Comparison of ENCODE assay signal across 9 cellular contexts in genomic region chr2:120344991-120345975, GRCh38. TPM values are rescaled to one million over a fixed set of nuclear protein-coding genes. Genes with fewer than 3 reads are reported as not detected.
DNase-seq lines count a peak whose midpoint lies in the region; ATAC-seq, FAIRE-seq and TF ChIP-seq lines count a peak whose summit lies in the region.
"Had no signal": no experiment of that assay in that cellular context is flagged by ENCODE, and none has a peak within 500 bp of the region (broad histone marks: within the 10 kb centered on the region; RNA-seq: fewer than 3 reads in every experiment).

No MANE protein-coding gene starts in this region.

- DNase-seq in NOMO-1 treated with DMSO at 0.1 percent for 48 hours (lab: John Stamatoyannopoulos, UW; ENCODE audit: unreplicated experiment) (peak; percentile 26), NOMO-1 treated with dmso at 0.1 percent for 144 hours (lab: John Stamatoyannopoulos, UW; ENCODE audit: unreplicated experiment) (no peak), SK-N-MC (ENCODE audit: low read depth, low spot score) (no peak), endothelial cell of umbilical vein (ENCODE audit: low read depth, low spot score) (peak; percentile 13), nephron progenitor cell (peak; percentile 55), caudate nucleus (lab: John Stamatoyannopoulos, UW) (no peak)

- no peak for FAIRE-seq in endothelial cell of umbilical vein (lab: Jason Lieb, UNC)

- H3K4me3 ChIP-seq in SK-N-MC: peak overlapping the region; percentile 58
- peak overlapping the region in 2 of 3 experiments; percentile 8 to 21 for H3K4me3 ChIP-seq in endothelial cell of umbilical vein (replicated peaks in 1 of 3; ENCODE audit: insufficient read depth in 1 of 3, low read depth in 1 of 3, low read length in 3 of 3)

- H4K20me1 ChIP-seq in endothelial cell of umbilical vein (replicated peaks; ENCODE audit: control insufficient read depth, extremely low read depth, insufficient read depth, low read length): no peaks in the 10 kb centered on the region

- peaks cover 56 to 71% of the 10 kb centered on the region in 2 experiments for H3K27me3 ChIP-seq in endothelial cell of umbilical vein (ENCODE audit: control insufficient read depth in 2 of 2, insufficient read depth in 2 of 2, low read length in 2 of 2)

- H3K4me1 Mint-ChIP-seq in nephron progenitor cell: peaks cover 38% of the 10 kb centered on the region

- dilution Hi-C loops in endothelial cell of umbilical vein (cut with MboI; ENCODE audit: extremely low pct_ligation_motif_present, low sequenced_read_pairs): no loop called here

- POLR2A ChIA-PET in endothelial cell of umbilical vein (lab: Charles Lee): no interaction called here

- TF ChIP-seq POLR2A in endothelial cell of umbilical vein (IDR thresholded peaks at IDR 0.05; ENCODE audit: low read depth, low read length): no peak

- intact Hi-C loops in endothelial cell of umbilical vein (cut with micrococcal nuclease): loop anchor here (5.0 kb wide), 1 partner anchor 737 kb away; no protein-coding TSS in a partner anchor

- H3K4me2 ChIP-seq in endothelial cell of umbilical vein (ENCODE audit: insufficient read depth, low read length): peak overlapping the region; percentile 12

- H3K27ac ChIP-seq in SK-N-MC (no peak overlapping the region), endothelial cell of umbilical vein (ENCODE audit: insufficient read depth, low read depth, low read length) (no peak overlapping the region), caudate nucleus (ENCODE audit: low read depth, low read length) (no peak overlapping the region)

- no peak overlapping the region for H3K27ac Mint-ChIP-seq in nephron progenitor cell

- no TSS peak for BruUV-seq in endothelial cell of umbilical vein (replicated peaks; lab: Mats Ljungman, UMichigan)

- H3K9me3 ChIP-seq in SK-N-MC (ENCODE audit: low read depth, low read length): no peaks in the 10 kb centered on the region
- H3K9me3 ChIP-seq in endothelial cell of umbilical vein (replicated peaks; ENCODE audit: control insufficient read depth, insufficient read depth, low read length): no peaks in the 10 kb centered on the region
- H3K9me3 ChIP-seq: adrenal gland had no signal

- H3K4me1 ChIP-seq in endothelial cell of umbilical vein (ENCODE audit: control insufficient read depth, extremely low read depth, insufficient read depth, low read length): no peaks in the 10 kb centered on the region

- CTCF ChIA-PET in endothelial cell of umbilical vein (lab: Charles Lee): interaction anchor here (0.8 to 6.1 kb wide), 8 partner anchors 91 to 337 kb away, joined by 3 to 148 read pairs (median 4); partner anchors contain the start of gene TMEM185B

- H3K9ac ChIP-seq in SK-N-MC (ENCODE audit: insufficient read length) (no peak overlapping the region), endothelial cell of umbilical vein (replicated peaks; ENCODE audit: extremely low read depth, insufficient read depth, low read length) (no peak overlapping the region)

- no peaks in the 10 kb centered on the region for H3K79me2 ChIP-seq in endothelial cell of umbilical vein (ENCODE audit: control insufficient read depth, insufficient read depth, low read length)

- H3K36me3 ChIP-seq in SK-N-MC (ENCODE audit: insufficient read depth, low read length): no peaks in the 10 kb centered on the region
- H3K36me3 ChIP-seq in endothelial cell of umbilical vein (ENCODE audit: control insufficient read depth in 2 of 2, extremely low read depth in 1 of 2, insufficient read depth in 2 of 2, low read length in 2 of 2): no peaks in the 10 kb centered on the region
- H3K36me3 ChIP-seq: adrenal gland had no signal

- no peaks in the 10 kb centered on the region for H3K9me3 Mint-ChIP-seq in nephron progenitor cell

- ATAC-seq in HG03457 (IDR thresholded peaks at IDR 0.05; ENCODE audit: unreplicated experiment): no peak
- no peak for ATAC-seq in HG03439 (IDR thresholded peaks at IDR 0.05; ENCODE audit: unreplicated experiment)

- peak overlapping the region; percentile 18 for H3K4me3 Mint-ChIP-seq in nephron progenitor cell

- H3K27me3 Mint-ChIP-seq in nephron progenitor cell (ENCODE audit: low read depth, poor library complexity): peaks cover 81% of the 10 kb centered on the region

- H3K36me3 Mint-ChIP-seq in nephron progenitor cell (ENCODE audit: low read depth): no peaks in the 10 kb centered on the region

- TF ChIP-seq CTCF in endothelial cell of umbilical vein (IDR thresholded peaks at IDR 0.05; ENCODE audit: extremely low read depth in 1 of 2, insufficient read depth in 1 of 2, low read depth in 1 of 2, low read length in 2 of 2) (no peak), nephron progenitor cell (IDR thresholded peaks at IDR 0.05) (no peak)

- H2AFZ ChIP-seq in endothelial cell of umbilical vein (ENCODE audit: low read depth, low read length): no peak overlapping the region

- H3K9me1 ChIP-seq in endothelial cell of umbilical vein (replicated peaks; ENCODE audit: control insufficient read depth, extremely low read depth, insufficient read depth, low read length): no peaks in the 10 kb centered on the region

TF ChIP-seq in endothelial cell of umbilical vein, 7 proteins besides CTCF, POLR2A, EP300 and RAD21:
- TF ChIP-seq EZH2 (IDR thresholded peaks at IDR 0.05; ENCODE audit: borderline replicate concordance, low read depth, low read length, severe bottlenecking) (peak; percentile 95), MYC (IDR thresholded peaks at IDR 0.05; ENCODE audit: low read depth, low read length) (no peak)
TF ChIP-seq in endothelial cell of umbilical vein: peak in this region for 1.

RNA-seq across cellular contexts. Expression of gene INHBB, which starts 0.7 kb away (rescaled TPM):
- 0.67 and 1.8 TPM in 2 replicates for total RNA-seq in endothelial cell of umbilical vein
- 0.03 and 0.11 TPM in 2 replicates for polyA plus RNA-seq in endothelial cell of umbilical vein
- polyA plus RNA-seq in endothelial cell of umbilical vein (2011; cell fraction: cytosol; rRNA removed): 0.04 and 0.08 TPM in 2 replicates
- 0.54 and 0.62 TPM in 2 replicates for polyA plus RNA-seq in endothelial cell of umbilical vein (2011; cell fraction: nucleus; rRNA removed)
- 0.11 TPM in 1 of 2 replicates, not detected in the other for polyA plus RNA-seq in endothelial cell of umbilical vein (2012)
- 0.04 TPM in 1 of 2 replicates, not detected in the other for polyA minus RNA-seq in endothelial cell of umbilical vein
- not detected for polyA minus RNA-seq in endothelial cell of umbilical vein (2011; cell fraction: cytosol; rRNA and poly(A)+ RNA removed)
- 0.29 and 0.38 TPM in 2 replicates for polyA minus RNA-seq in endothelial cell of umbilical vein (2011; cell fraction: nucleus; rRNA and poly(A)+ RNA removed)

Comparison
In these comparisons a context has a peak if more than half of its experiments do, and no peak if none do; other contexts are left out.
1. DNase-seq: peak in NOMO-1 treated with DMSO at 0.1 percent for 48 hours (single experiment), endothelial cell of umbilical vein (single experiment) and nephron progenitor cell (single experiment); none in NOMO-1 treated with dmso at 0.1 percent for 144 hours (single experiment), SK-N-MC (single experiment) and caudate nucleus (0 of 61).